In genomic region chr6:142548571-142548970, GRCh38 we compare ENCODE assay signal across 19 cellular contexts.
"Had no signal": no experiment of that assay in that cellular context is flagged by ENCODE, and none has a peak within 500 bp of the region (broad histone marks: within the 10 kb centered on the region; RNA-seq: fewer than 3 reads in every experiment).

No MANE protein-coding gene starts in this region.

- H3K9me3 Mint-ChIP-seq: natural killer cell treated with Interleukin-12 subunit alpha and Interleukin-12 subunit beta and Interleukin-15 and Interleukin-18, amount 100 ng/mL, for 72 hours; neural progenitor cell had no signal

- H3K36me3 Mint-ChIP-seq: natural killer cell treated with Interleukin-12 subunit alpha and Interleukin-12 subunit beta and Interleukin-15 and Interleukin-18, amount 100 ng/mL, for 72 hours; neural progenitor cell had no signal

- ATAC-seq: esophagus mucosa; heart right ventricle; left cardiac atrium; left ventricle myocardium superior; mucosa of descending colon; natural killer cell treated with Interleukin-12 subunit alpha and Interleukin-12 subunit beta and Interleukin-15 and Interleukin-18, amount 100 ng/mL, for 72 hours; right cardiac atrium had no signal

- H3K4me3 ChIP-seq: heart right ventricle, mucosa of descending colon, neural progenitor cell, ovary, stomach, thoracic aorta, transverse colon had no signal

- H3K4me1 ChIP-seq: neural progenitor cell, stomach, transverse colon had no signal

- H3K4me3 Mint-ChIP-seq: natural killer cell treated with Interleukin-12 subunit alpha and Interleukin-12 subunit beta and Interleukin-15 and Interleukin-18, amount 100 ng/mL, for 72 hours; neural progenitor cell had no signal

- H3K9me3 ChIP-seq: heart right ventricle, mucosa of descending colon, ovary, stomach, thoracic aorta, transverse colon had no signal

- H3K36me3 ChIP-seq: heart right ventricle, neural progenitor cell, ovary, stomach, thoracic aorta, transverse colon had no signal

- H3K27ac Mint-ChIP-seq: natural killer cell treated with Interleukin-12 subunit alpha and Interleukin-12 subunit beta and Interleukin-15 and Interleukin-18, amount 100 ng/mL, for 72 hours; neural progenitor cell had no signal

- H3K27me3 ChIP-seq: neural progenitor cell, ovary, stomach, transverse colon had no signal

- DNase-seq: effector memory CD4-positive, alpha-beta T cell; heart right ventricle; hypothalamus; islet precursor cell; left cardiac atrium; left ventricle myocardium superior; mucosa of descending colon; nucleus accumbens; ovary; right cardiac atrium; small intestine; stimulated activated CD4-positive, alpha-beta T cell treated with anti-CD3 and anti-CD28 coated beads, Interleukin-12 subunit alpha, Interleukin-12 subunit beta, amount 100 ng/mL, for 4 hours; stomach; substantia nigra; transverse colon had no signal

- H3K27ac ChIP-seq: heart right ventricle, neural progenitor cell, ovary, stomach, thoracic aorta, transverse colon had no signal
